In genomic region chr17:2346475-2346874, GRCh38 we compare ENCODE assay signal across 23 cellular contexts. TPM values are rescaled to one million over a fixed set of nuclear protein-coding genes. Genes with fewer than 3 reads are reported as not detected.
A peak's percentile ranks its signal among the peaks of the same experiment; 100 is the strongest.
DNase-seq lines count a peak whose midpoint lies in the region; FAIRE-seq and TF ChIP-seq lines count a peak whose summit lies in the region.
"Had no signal": no experiment of that assay in that cellular context is flagged by ENCODE, and none has a peak within 500 bp of the region (broad histone marks: within the 10 kb centered on the region; RNA-seq: fewer than 3 reads in every experiment).

No MANE protein-coding gene starts in this region.

- intact Hi-C loops in prostate gland (cut with DNase I): no loop called here

- H3K9me3 ChIP-seq in esophagus (ENCODE audit: control insufficient read depth in 2 of 2, insufficient read depth in 1 of 2, low read depth in 1 of 2, low read length in 1 of 2) (no peaks in the 10 kb centered on the region), prostate gland (no peaks in the 10 kb centered on the region)
- H3K9me3 ChIP-seq: BE2C, heart right ventricle, thoracic aorta had no signal

- no peak for FAIRE-seq in D721Med (lab: Jason Lieb, UNC)
- FAIRE-seq: colon, GM12892, GM19239 had no signal

- H3K4me3 ChIP-seq in LNCaP clone FGC (ENCODE audit: low read depth, low read length): no peak overlapping the region
- H3K4me3 ChIP-seq in esophagus (ENCODE audit: low read depth in 1 of 2, low read length in 2 of 2): no peak overlapping the region
- no peak overlapping the region for H3K4me3 ChIP-seq in prostate gland
- H3K4me3 ChIP-seq: heart right ventricle, thoracic aorta had no signal

- H3K27ac ChIP-seq in 22Rv1: peak overlapping the region; percentile 96
- H3K27ac ChIP-seq in esophagus (ENCODE audit: low read depth in 2 of 2, low read length in 1 of 2): peak overlapping the region; percentile 79 to 82
- H3K27ac ChIP-seq in prostate gland: peak overlapping the region; percentile 87 to 91
- H3K27ac ChIP-seq: heart right ventricle, HL-60, thoracic aorta had no signal

- H3K36me3 ChIP-seq in esophagus (ENCODE audit: control insufficient read depth in 2 of 2, insufficient read depth in 2 of 2, low read length in 1 of 2) (peaks cover 0 to 2% of the 10 kb centered on the region in 2 donors), prostate gland (no peaks in the 10 kb centered on the region)
- H3K36me3 ChIP-seq: BE2C, thoracic aorta had no signal

- no peak for TF ChIP-seq CTCF in 22Rv1 (IDR thresholded peaks at IDR 0.05)
- TF ChIP-seq CTCF in LNCaP clone FGC (IDR thresholded peaks at IDR 0.05; ENCODE audit: control insufficient read depth, extremely low read depth, insufficient read depth): no peak
- TF ChIP-seq CTCF in prostate gland (IDR thresholded peaks at IDR 0.05): peak in 1 of 4 experiments; percentile 33
- no peak for TF ChIP-seq CTCF in D721Med (IDR thresholded peaks at IDR 0.05; ENCODE audit: insufficient read depth, missing control alignments)
- no peak for TF ChIP-seq CTCF in GM20000 (IDR thresholded peaks at IDR 0.05; ENCODE audit: extremely low read depth, missing control alignments)

- H3K4me1 ChIP-seq in esophagus (ENCODE audit: control insufficient read depth in 2 of 2, insufficient read depth in 2 of 2, low read length in 1 of 2) (peaks cover 0 to 7% of the 10 kb centered on the region in 2 donors), prostate gland (replicated peaks) (peaks cover 16% of the 10 kb centered on the region)

- DNase-seq in LNCaP clone FGC (ENCODE audit: low read depth) (peak; percentile 90), prostate gland (ENCODE audit: low spot score) (peak; percentile 82), D721Med (ENCODE audit: insufficient read length, low spot score) (no peak), GM03348 (ENCODE audit: low spot score) (no peak), GM20000 (ENCODE audit: low spot score) (no peak)
- no peak for DNase-seq in stimulated activated CD4-positive, alpha-beta T cell treated with anti-CD3 and anti-CD28 coated beads, Interleukin-4, amount 100 ng/mL, for 24 hours
- DNase-seq: activated CD4-positive, alpha-beta memory T cell treated with anti-CD3 and anti-CD28 coated beads for 36 hours; activated effector memory CD4-positive, alpha-beta T cell treated with Interleukin-2 at 50 U/mL for 16 hours; BE2C; DND-41; endodermal cell; heart right ventricle; IMR-90; NCI-H1436; NCI-H524; stimulated activated CD4-positive, alpha-beta T cell treated with anti-CD3 and anti-CD28 coated beads, Interleukin-1b, Interleukin-23, amount 100 ng/mL, for 48 hours had no signal

- peak; percentile 30 for TF ChIP-seq POLR2A in prostate gland (IDR thresholded peaks at IDR 0.05)

- 60 to 86% methylated on average over 8 of the region's 8 CpGs for whole genome bisulfite sequencing in esophagus, 2 donors
- 48% methylated on average over 8 of the region's 8 CpGs for WGBS in prostate gland

- H3K27me3 ChIP-seq in esophagus (ENCODE audit: control insufficient read depth in 1 of 2, insufficient read depth in 2 of 2, low read length in 2 of 2) (no peaks in the 10 kb centered on the region), prostate gland (replicated peaks; ENCODE audit: insufficient read depth) (no peaks in the 10 kb centered on the region)
- H3K27me3 ChIP-seq: BE2C, heart right ventricle had no signal

RNA-seq across cellular contexts. Expression of gene SGSM2, which starts 9.2 kb away (rescaled TPM):
- polyA plus RNA-seq in esophagus: 100 to 1,000 TPM in 1 of 2 donors, 10 to 100 TPM in 1; 51.6 to 149 TPM
- total RNA-seq in prostate gland: 100 to 1,000 TPM; 118 to 172 TPM

RNA-seq across cellular contexts. Expression of gene TSR1, which starts 10.2 kb away (rescaled TPM):
- polyA plus RNA-seq in esophagus: 10 to 100 TPM; 15.9 to 19.3 TPM
- 10 to 100 TPM; 34.8 to 42.9 TPM for total RNA-seq in prostate gland

RNA-seq across cellular contexts. Expression of gene SRR, which starts 42.7 kb away (rescaled TPM):
- polyA plus RNA-seq in esophagus: 1 to 10 TPM; 2.1 to 4.5 TPM
- 10 to 100 TPM; 10.8 to 27.5 TPM for total RNA-seq in prostate gland

RNA-seq across cellular contexts. Expression of gene SMG6, which starts 42.9 kb away (rescaled TPM):
- polyA plus RNA-seq in esophagus: 10 to 100 TPM; 14.0 to 16.7 TPM
- 10 to 100 TPM; 23.8 to 56.0 TPM for total RNA-seq in prostate gland

RNA-seq across cellular contexts. Expression of gene MNT, which starts 54.4 kb away (rescaled TPM):
- polyA plus RNA-seq in esophagus: 10 to 100 TPM in 1 of 2 donors, 1 to 10 TPM in 1; 9.9 to 14.6 TPM
- total RNA-seq in prostate gland: 10 to 100 TPM; 14.8 to 32.0 TPM

Comparison
In these comparisons a context has a peak if more than half of its experiments do, and no peak if none do; other contexts are left out.
1. DNase-seq: peak in LNCaP clone FGC (single experiment) and prostate gland (single experiment); none in D721Med (single experiment), GM03348 (single experiment), GM20000 (single experiment) and stimulated activated CD4-positive, alpha-beta T cell treated with anti-CD3 and anti-CD28 coated beads, Interleukin-4, amount 100 ng/mL, for 24 hours (single experiment).
2. Peak in every context shown above with its lines, with median percentiles within 50 percentile points of each other: H3K27ac ChIP-seq.